In the genomic region with DNA sequence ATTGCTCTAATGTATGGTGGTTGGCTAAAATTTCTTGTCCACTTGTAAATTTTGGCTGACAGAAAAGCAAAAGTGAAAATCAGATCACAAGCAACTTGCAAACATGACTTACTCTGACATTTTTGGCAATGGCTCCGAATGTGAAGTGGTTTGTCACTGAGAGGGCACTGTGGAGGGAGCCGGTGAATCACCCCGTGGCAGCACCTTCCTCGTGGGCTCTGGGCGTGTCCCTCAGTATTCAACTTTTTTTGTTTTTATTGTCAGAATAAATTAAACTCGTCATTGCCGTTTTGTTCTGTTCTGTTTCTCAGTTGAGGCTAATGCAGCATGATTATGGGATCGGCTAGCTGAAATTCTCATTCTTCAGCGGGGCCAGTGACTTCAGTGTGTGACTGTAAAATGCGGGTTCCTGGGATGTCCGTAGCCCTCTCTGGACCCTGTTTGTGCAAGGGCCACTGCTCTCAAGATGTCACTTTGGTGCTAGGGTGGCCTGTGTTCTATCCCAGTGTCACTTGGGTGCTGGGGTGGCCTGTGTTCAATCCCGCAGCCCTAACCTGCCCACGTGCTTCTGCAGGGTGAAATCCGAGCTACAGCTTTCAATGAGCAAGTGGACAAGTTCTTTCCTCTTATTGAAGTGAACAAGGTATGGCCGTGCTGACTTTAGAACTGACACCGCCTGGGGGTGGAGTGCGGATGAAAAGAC, we compare ENCODE assay signal across 23 cellular contexts. TPM values are rescaled to one million over a fixed set of nuclear protein-coding genes. Genes with fewer than 3 reads are reported as not detected.
DNase-seq lines count a peak whose midpoint lies in the region; ATAC-seq, FAIRE-seq and TF ChIP-seq lines count a peak whose summit lies in the region.
"Had no signal": no experiment of that assay in that cellular context is flagged by ENCODE, and none has a peak within 500 bp of the region (broad histone marks: within the 10 kb centered on the region; RNA-seq: fewer than 3 reads in every experiment).

No MANE protein-coding gene starts in this region.

- H4K20me1 ChIP-seq in endothelial cell of umbilical vein (replicated peaks; ENCODE audit: control insufficient read depth, extremely low read depth, insufficient read depth, low read length), result no peaks in the 10 kb centered on the region

- no peaks in the 10 kb centered on the region for H3K9me3 ChIP-seq in heart right ventricle
- H3K9me3 ChIP-seq in endothelial cell of umbilical vein (replicated peaks; ENCODE audit: control insufficient read depth, insufficient read depth, low read length), result no peaks in the 10 kb centered on the region
- H3K9me3 ChIP-seq: adrenal gland, prostate gland, transverse colon had no signal

- FAIRE-seq in HTR-8/SVneo (lab: Jason Lieb, UNC) (peak; percentile 54), endothelial cell of umbilical vein (lab: Jason Lieb, UNC) (no peak)
- FAIRE-seq: GM12892 had no signal

- H3K4me1 Mint-ChIP-seq in stimulated activated effector memory CD8-positive, alpha-beta T cell treated with anti-CD3 and anti-CD28 coated beads, Interleukin-12 subunit alpha, Interleukin-12 subunit beta, amount 100 ng/mL, for 72 hours, result peaks cover 2% of the 10 kb centered on the region
- H3K4me1 Mint-ChIP-seq in activated CD4-positive, alpha-beta memory T cell treated with anti-CD3 and anti-CD28 coated beads for 36 hours (ENCODE audit: low read depth), result peaks cover 8% of the 10 kb centered on the region
- no peaks in the 10 kb centered on the region for H3K4me1 Mint-ChIP-seq in immature natural killer cell

- H3K4me2 ChIP-seq in endothelial cell of umbilical vein (ENCODE audit: insufficient read depth, low read length), result no peak overlapping the region
- H3K4me2 ChIP-seq: hepatocyte had no signal

- peak overlapping the region; percentile 70 for H3K27ac Mint-ChIP-seq in stimulated activated effector memory CD8-positive, alpha-beta T cell treated with anti-CD3 and anti-CD28 coated beads, Interleukin-12 subunit alpha, Interleukin-12 subunit beta, amount 100 ng/mL, for 72 hours
- H3K27ac Mint-ChIP-seq in activated CD4-positive, alpha-beta memory T cell treated with anti-CD3 and anti-CD28 coated beads for 36 hours, result no peak overlapping the region
- H3K27ac Mint-ChIP-seq in immature natural killer cell, result no peak overlapping the region
- H3K27ac Mint-ChIP-seq: activated T-helper 17 cell treated with anti-CD3 and anti-CD28 coated beads, Interleukin-2, amount 50 U/mL, for 72 hours; dendritic cell treated with granulocyte-macrophage colony-stimulating factor and Interleukin-4, amounts not matched to agents 40 ng/mL and 50 ng/mL, for 4 days; stimulated activated naive CD8-positive, alpha-beta T cell treated with anti-CD3 and anti-CD28 coated beads, Interleukin-15, Interleukin-2, amounts not matched to agents 100 ng/mL and 50 ng/mL, for 24 hours had no signal

- no peak overlapping the region for H3K9ac ChIP-seq in endothelial cell of umbilical vein (replicated peaks; ENCODE audit: extremely low read depth, insufficient read depth, low read length)

- H3K27me3 Mint-ChIP-seq in activated CD4-positive, alpha-beta memory T cell treated with anti-CD3 and anti-CD28 coated beads for 36 hours, result no peaks in the 10 kb centered on the region
- H3K27me3 Mint-ChIP-seq in immature natural killer cell (ENCODE audit: low read depth in 3 of 3), result no peaks in the 10 kb centered on the region
- H3K27me3 Mint-ChIP-seq: activated T-helper 17 cell treated with anti-CD3 and anti-CD28 coated beads, Interleukin-2, amount 50 U/mL, for 72 hours; dendritic cell treated with granulocyte-macrophage colony-stimulating factor and Interleukin-4, amounts not matched to agents 40 ng/mL and 50 ng/mL, for 4 days; stimulated activated naive CD8-positive, alpha-beta T cell treated with anti-CD3 and anti-CD28 coated beads, Interleukin-15, Interleukin-2, amounts not matched to agents 100 ng/mL and 50 ng/mL, for 24 hours had no signal

- POLR2A ChIA-PET in endothelial cell of umbilical vein (lab: Charles Lee), result no interaction called here
- POLR2A ChIA-PET in activated CD4-positive, alpha-beta memory T cell treated with anti-CD3 and anti-CD28 coated beads for 36 hours (lab: Charles Lee), result no interaction called here

- H3K36me3 ChIP-seq in heart right ventricle (peaks cover 0 to 99% (median 44%) of the 10 kb centered on the region in 9 donors), endothelial cell of umbilical vein (ENCODE audit: control insufficient read depth in 2 of 2, extremely low read depth in 1 of 2, insufficient read depth in 2 of 2, low read length in 2 of 2) (peaks cover 13 to 19% of the 10 kb centered on the region in 2 experiments)

- WGBS in heart right ventricle, 2 donors, result 75 to 82% methylated on average over 17 of the region's 17 CpGs

- peaks cover 100% of the 10 kb centered on the region for H3K36me3 Mint-ChIP-seq in stimulated activated effector memory CD8-positive, alpha-beta T cell treated with anti-CD3 and anti-CD28 coated beads, Interleukin-12 subunit alpha, Interleukin-12 subunit beta, amount 100 ng/mL, for 72 hours
- H3K36me3 Mint-ChIP-seq in activated CD4-positive, alpha-beta memory T cell treated with anti-CD3 and anti-CD28 coated beads for 36 hours, result peaks cover 57% of the 10 kb centered on the region
- peaks cover 30 to 54% (median 43%) of the 10 kb centered on the region in 3 donors for H3K36me3 Mint-ChIP-seq in immature natural killer cell

- H3K9me3 Mint-ChIP-seq in stimulated activated effector memory CD8-positive, alpha-beta T cell treated with anti-CD3 and anti-CD28 coated beads, Interleukin-12 subunit alpha, Interleukin-12 subunit beta, amount 100 ng/mL, for 72 hours, result no peaks in the 10 kb centered on the region
- H3K9me3 Mint-ChIP-seq in activated CD4-positive, alpha-beta memory T cell treated with anti-CD3 and anti-CD28 coated beads for 36 hours, result no peaks in the 10 kb centered on the region
- H3K9me3 Mint-ChIP-seq in immature natural killer cell, result no peaks in the 10 kb centered on the region
- H3K9me3 Mint-ChIP-seq: activated T-helper 17 cell treated with anti-CD3 and anti-CD28 coated beads, Interleukin-2, amount 50 U/mL, for 72 hours; dendritic cell treated with granulocyte-macrophage colony-stimulating factor and Interleukin-4, amounts not matched to agents 40 ng/mL and 50 ng/mL, for 4 days; stimulated activated naive CD8-positive, alpha-beta T cell treated with anti-CD3 and anti-CD28 coated beads, Interleukin-15, Interleukin-2, amounts not matched to agents 100 ng/mL and 50 ng/mL, for 24 hours had no signal

- BruUV-seq in endothelial cell of umbilical vein (replicated peaks; lab: Mats Ljungman, UMichigan), result no TSS peak

- TF ChIP-seq CTCF in heart right ventricle (IDR thresholded peaks at IDR 0.05) (no peak), endothelial cell of umbilical vein (IDR thresholded peaks at IDR 0.05; ENCODE audit: extremely low read depth in 1 of 2, insufficient read depth in 1 of 2, low read depth in 1 of 2, low read length in 2 of 2) (no peak)

- H2AFZ ChIP-seq in endothelial cell of umbilical vein (ENCODE audit: low read depth, low read length), result no peak overlapping the region
- H2AFZ ChIP-seq: hepatocyte had no signal

- no peaks in the 10 kb centered on the region for H3K79me2 ChIP-seq in endothelial cell of umbilical vein (ENCODE audit: control insufficient read depth, insufficient read depth, low read length)
- H3K79me2 ChIP-seq: hepatocyte had no signal

- DNase-seq in heart right ventricle, result peak in 1 of 2 donors; percentile 41
- no peak for DNase-seq in Right ventricle myocardium inferior (ENCODE audit: missing footprints)
- no peak for DNase-seq in HTR-8/SVneo (ENCODE audit: insufficient read length, low spot score)
- peak; percentile 22 for DNase-seq in endothelial cell of umbilical vein (ENCODE audit: low read depth, low spot score)
- no peak for DNase-seq in stimulated activated effector memory CD8-positive, alpha-beta T cell treated with anti-CD3 and anti-CD28 coated beads, Interleukin-12 subunit alpha, Interleukin-12 subunit beta, amount 100 ng/mL, for 72 hours (ENCODE audit: low spot score in 2 of 2)
- no peak for DNase-seq in hypothalamus (lab: John Stamatoyannopoulos, UW)
- no peak for DNase-seq in activated CD4-positive, alpha-beta memory T cell treated with anti-CD3 and anti-CD28 coated beads for 36 hours
- DNase-seq in immature natural killer cell, result no peak
- DNase-seq: activated CD4-positive, alpha-beta T cell treated with anti-CD3 and anti-CD28 coated beads for 1 hour; AML-193; Karpas-422; mammary epithelial cell; NCI-H187; stimulated activated CD4-positive, alpha-beta T cell treated with anti-CD3 and anti-CD28 coated beads, Interleukin-1b, Interleukin-23, amount 100 ng/mL, for 48 hours; transverse colon had no signal

- no peak overlapping the region for H3K4me3 Mint-ChIP-seq in stimulated activated effector memory CD8-positive, alpha-beta T cell treated with anti-CD3 and anti-CD28 coated beads, Interleukin-12 subunit alpha, Interleukin-12 subunit beta, amount 100 ng/mL, for 72 hours
- H3K4me3 Mint-ChIP-seq in activated CD4-positive, alpha-beta memory T cell treated with anti-CD3 and anti-CD28 coated beads for 36 hours, result no peak overlapping the region
- H3K4me3 Mint-ChIP-seq in immature natural killer cell, result no peak overlapping the region
- H3K4me3 Mint-ChIP-seq: activated T-helper 17 cell treated with anti-CD3 and anti-CD28 coated beads, Interleukin-2, amount 50 U/mL, for 72 hours; dendritic cell treated with granulocyte-macrophage colony-stimulating factor and Interleukin-4, amounts not matched to agents 40 ng/mL and 50 ng/mL, for 4 days; stimulated activated naive CD8-positive, alpha-beta T cell treated with anti-CD3 and anti-CD28 coated beads, Interleukin-15, Interleukin-2, amounts not matched to agents 100 ng/mL and 50 ng/mL, for 24 hours had no signal

- H3K4me3 ChIP-seq in heart right ventricle, result no peak overlapping the region
- H3K4me3 ChIP-seq in endothelial cell of umbilical vein (replicated peaks in 1 of 3; ENCODE audit: insufficient read depth in 1 of 3, low read depth in 1 of 3, low read length in 3 of 3), result no peak overlapping the region
- H3K4me3 ChIP-seq: adrenal gland, hepatocyte, prostate gland, skin epidermis, transverse colon had no signal

- ATAC-seq in heart right ventricle (peak in 5 of 8 donors; percentile 60 to 70 (median 66)), Right ventricle myocardium inferior (no peak)
- ATAC-seq in stimulated activated effector memory CD8-positive, alpha-beta T cell treated with anti-CD3 and anti-CD28 coated beads, Interleukin-12 subunit alpha, Interleukin-12 subunit beta, amount 100 ng/mL, for 72 hours, result no peak
- ATAC-seq: activated T-helper 17 cell treated with anti-CD3 and anti-CD28 coated beads, Interleukin-2, amount 50 U/mL, for 72 hours had no signal

- intact Hi-C loops in heart right ventricle (cut with DNase I), result no loop called here
- intact Hi-C loops in Right ventricle myocardium inferior (cut with DNase I), result no loop called here
- intact Hi-C loops in endothelial cell of umbilical vein (cut with micrococcal nuclease), result no loop called here
- intact Hi-C loops in activated CD4-positive, alpha-beta memory T cell treated with anti-CD3 and anti-CD28 coated beads for 36 hours (cut with micrococcal nuclease), result loop anchor here (10.0 kb wide), 1 partner anchor 156 kb away; the partner anchor contains the start of gene DPH1

- H3K27me3 ChIP-seq in heart right ventricle (no peaks in the 10 kb centered on the region), endothelial cell of umbilical vein (ENCODE audit: control insufficient read depth in 2 of 2, insufficient read depth in 2 of 2, low read length in 2 of 2) (no peaks in the 10 kb centered on the region)
- H3K27me3 ChIP-seq: adrenal gland, hepatocyte, transverse colon had no signal

- dilution Hi-C loops in endothelial cell of umbilical vein (cut with MboI; ENCODE audit: extremely low pct_ligation_motif_present, low sequenced_read_pairs), result no loop called here

- H3K4me1 ChIP-seq in heart right ventricle, result peaks cover 0 to 10% (median 0%) of the 10 kb centered on the region in 9 donors
- no peaks in the 10 kb centered on the region for H3K4me1 ChIP-seq in endothelial cell of umbilical vein (ENCODE audit: control insufficient read depth, extremely low read depth, insufficient read depth, low read length)
- H3K4me1 ChIP-seq: adrenal gland, prostate gland, transverse colon had no signal

- TF ChIP-seq POLR2A in endothelial cell of umbilical vein (IDR thresholded peaks at IDR 0.05; ENCODE audit: low read depth, low read length), result no peak

- no peaks in the 10 kb centered on the region for H3K9me1 ChIP-seq in endothelial cell of umbilical vein (replicated peaks; ENCODE audit: control insufficient read depth, extremely low read depth, insufficient read depth, low read length)

- H3K27ac ChIP-seq in heart right ventricle (no peak overlapping the region), endothelial cell of umbilical vein (ENCODE audit: insufficient read depth, low read depth, low read length) (no peak overlapping the region)
- H3K27ac ChIP-seq: adrenal gland, hepatocyte, prostate gland, skin epidermis, transverse colon had no signal

- CTCF ChIA-PET in endothelial cell of umbilical vein (lab: Charles Lee), result no interaction called here
- CTCF ChIA-PET in activated CD4-positive, alpha-beta memory T cell treated with anti-CD3 and anti-CD28 coated beads for 36 hours (lab: Charles Lee), result interaction anchor here (1.4 to 1.9 kb wide), 2 partner anchors 13 kb away, joined by 6 to 8 read pairs; no protein-coding TSS in a partner anchor

RNA-seq across cellular contexts. Expression of gene RPA1, which starts 48.8 kb away (rescaled TPM):
- 10 to 100 TPM; 51.1 to 96.6 (median 75.4) TPM for total RNA-seq in heart right ventricle
- polyA plus RNA-seq in heart right ventricle, result 10 to 100 TPM in 1 of 2 donors, 1 to 10 TPM in 1; 7.2 to 32.3 TPM
- 56.3 TPM for total RNA-seq in Right ventricle myocardium inferior
- total RNA-seq in endothelial cell of umbilical vein, result 123 and 137 TPM in 2 replicates
- 48.9 and 50.5 TPM in 2 replicates for polyA plus RNA-seq in endothelial cell of umbilical vein
- 82.7 and 97.9 TPM in 2 replicates for polyA plus RNA-seq in endothelial cell of umbilical vein (2011; cell fraction: cytosol; rRNA removed)
- 74.9 and 82.6 TPM in 2 replicates for polyA plus RNA-seq in endothelial cell of umbilical vein (2011; cell fraction: nucleus; rRNA removed)
- 62.7 and 84.0 TPM in 2 replicates for polyA plus RNA-seq in endothelial cell of umbilical vein (2012)
- polyA minus RNA-seq in endothelial cell of umbilical vein, result 65.3 and 96.0 TPM in 2 replicates
- polyA minus RNA-seq in endothelial cell of umbilical vein (2011; cell fraction: cytosol; rRNA and poly(A)+ RNA removed), result 62.6 TPM
- polyA minus RNA-seq in endothelial cell of umbilical vein (2011; cell fraction: nucleus; rRNA and poly(A)+ RNA removed), result 12.8 and 20.3 TPM in 2 replicates
- total RNA-seq in activated CD4-positive, alpha-beta memory T cell treated with anti-CD3 and anti-CD28 coated beads for 36 hours, result 100 to 1,000 TPM; 159 to 168 TPM
- polyA plus RNA-seq in immature natural killer cell, result 100 to 1,000 TPM in 1 of 3 donors, 10 to 100 TPM in 2; 82.6 to 102 (median 89.4) TPM

RNA-seq across cellular contexts. Expression of gene SMYD4, which starts 48.9 kb away (rescaled TPM):
- total RNA-seq in heart right ventricle (10 to 100 TPM in 4 of 10 donors, 1 to 10 TPM in 6; 7.2 to 13.5 (median 9.3) TPM), Right ventricle myocardium inferior (9.9 TPM), endothelial cell of umbilical vein (11.5 and 14.6 TPM in 2 replicates)
- polyA plus RNA-seq in heart right ventricle (1 to 10 TPM; 4.6 to 6.9 TPM), endothelial cell of umbilical vein (5.3 and 6.0 TPM in 2 replicates), immature natural killer cell (10 to 100 TPM in 1 of 3 donors, 1 to 10 TPM in 2; 7.8 to 17.5 (median 8.2) TPM)
- polyA plus RNA-seq in endothelial cell of umbilical vein (2011; cell fraction: cytosol; rRNA removed), result 5.5 and 6.0 TPM in 2 replicates
- polyA plus RNA-seq in endothelial cell of umbilical vein (2011; cell fraction: nucleus; rRNA removed), result 17.8 and 17.9 TPM in 2 replicates
- polyA plus RNA-seq in endothelial cell of umbilical vein (2012), result 7.1 and 7.2 TPM in 2 replicates
- polyA minus RNA-seq in endothelial cell of umbilical vein, result 14.8 and 18.5 TPM in 2 replicates
- 7.8 TPM for polyA minus RNA-seq in endothelial cell of umbilical vein (2011; cell fraction: cytosol; rRNA and poly(A)+ RNA removed)
- 11.4 and 18.5 TPM in 2 replicates for polyA minus RNA-seq in endothelial cell of umbilical vein (2011; cell fraction: nucleus; rRNA and poly(A)+ RNA removed)
- total RNA-seq in activated CD4-positive, alpha-beta memory T cell treated with anti-CD3 and anti-CD28 coated beads for 36 hours, result 10 to 100 TPM; 14.5 to 15.8 TPM

Comparison
In these comparisons a context has a peak if more than half of its experiments do, and no peak if none do; other contexts are left out.
1. ATAC-seq: peak in heart right ventricle (5 of 8); none in Right ventricle myocardium inferior (single experiment) and stimulated activated effector memory CD8-positive, alpha-beta T cell treated with anti-CD3 and anti-CD28 coated beads, Interleukin-12 subunit alpha, Interleukin-12 subunit beta, amount 100 ng/mL, for 72 hours (single experiment).